In the genomic region with DNA sequence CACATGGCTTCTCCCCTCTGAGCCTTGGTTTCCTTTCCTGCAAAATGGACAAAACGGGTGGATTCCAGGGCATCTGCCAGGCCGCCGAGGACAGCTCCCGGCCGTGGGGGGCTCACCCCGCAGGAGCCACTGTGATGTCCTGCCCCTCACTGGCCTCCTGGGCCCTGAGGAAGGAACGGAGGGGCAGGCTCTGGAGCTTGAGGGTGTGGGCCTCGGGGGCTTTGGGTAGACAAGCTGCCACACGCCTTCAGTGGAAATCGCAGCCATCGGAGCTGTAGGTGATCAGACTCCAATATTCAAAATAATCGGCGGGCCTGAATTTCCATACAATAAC, we compare ENCODE assay signal across 8 cellular contexts. TPM values are rescaled to one million over a fixed set of nuclear protein-coding genes. Genes with fewer than 3 reads are reported as not detected.
DNase-seq lines count a peak whose midpoint lies in the region; ATAC-seq lines count a peak whose summit lies in the region.

No MANE protein-coding gene starts in this region.

- intact Hi-C loops in aorta (cut with DNase I): loop anchor here in 1 of 2 donors (2.0 kb wide), 1 partner anchor 97 kb away; no protein-coding TSS in a partner anchor

- H3K9ac ChIP-seq in NT2/D1 (ENCODE audit: insufficient read length, low read depth) (peak overlapping the region; percentile 87), duodenal mucosa (ENCODE audit: low read depth in 1 of 2, low read length in 2 of 2) (peak overlapping the region; percentile 6 to 39), muscle layer of colon (ENCODE audit: low read length) (no peak overlapping the region)

- H3K36me3 ChIP-seq in NT2/D1 (ENCODE audit: insufficient read depth, insufficient read length, low read length) (no peaks in the 10 kb centered on the region), duodenal mucosa (ENCODE audit: control insufficient read depth in 1 of 2, insufficient read depth in 2 of 2, low read length in 2 of 2) (no peaks in the 10 kb centered on the region), muscle layer of colon (ENCODE audit: insufficient read depth, low read length) (no peaks in the 10 kb centered on the region), aorta (ENCODE audit: control insufficient read depth in 1 of 2, insufficient read depth in 2 of 2, low read length in 1 of 2) (no peaks in the 10 kb centered on the region)

- DNase-seq in NT2/D1 (ENCODE audit: low read depth, low spot score) (no peak), aorta (no peak), G401 (ENCODE audit: low spot score) (no peak)

- H3K4me1 ChIP-seq in NT2/D1 (ENCODE audit: insufficient read depth, insufficient read length) (peaks cover 36% of the 10 kb centered on the region), duodenal mucosa (ENCODE audit: control insufficient read depth in 1 of 2, insufficient read depth in 2 of 2, low read length in 2 of 2) (peaks cover 15 to 28% of the 10 kb centered on the region in 2 donors), muscle layer of colon (ENCODE audit: insufficient read depth, low read length) (peaks cover 22% of the 10 kb centered on the region), aorta (ENCODE audit: control insufficient read depth in 1 of 2, insufficient read depth in 2 of 2, low read length in 2 of 2) (no peaks in the 10 kb centered on the region)

- H3K27ac ChIP-seq in duodenal mucosa (ENCODE audit: low read depth, low read length) (peak overlapping the region; percentile 81), muscle layer of colon (ENCODE audit: low read depth, low read length) (peak overlapping the region; percentile 92), temporal lobe (ENCODE audit: low read depth, low read length) (peak overlapping the region; percentile 2), aorta (ENCODE audit: low read depth in 1 of 2, low read length in 2 of 2) (no peak overlapping the region)

- H3K27me3 ChIP-seq in NT2/D1 (ENCODE audit: insufficient read depth, insufficient read length) (no peaks in the 10 kb centered on the region), duodenal mucosa (ENCODE audit: control insufficient read depth in 1 of 2, insufficient read depth in 2 of 2, low read length in 2 of 2) (no peaks in the 10 kb centered on the region), muscle layer of colon (ENCODE audit: control insufficient read depth in 1 of 2, insufficient read depth in 2 of 2, low read length in 2 of 2) (peaks cover 0 to 20% of the 10 kb centered on the region in 2 donors), aorta (ENCODE audit: control insufficient read depth in 1 of 2, insufficient read depth in 2 of 2, low read length in 1 of 2) (no peaks in the 10 kb centered on the region)

- H3K4me3 ChIP-seq in NT2/D1 (ENCODE audit: insufficient read length, low read depth): peak overlapping the region; percentile 6
- H3K4me3 ChIP-seq in duodenal mucosa (ENCODE audit: low read depth in 1 of 2, low read length in 2 of 2): no peak overlapping the region
- peak overlapping the region in 1 of 2 donors; percentile 35 for H3K4me3 ChIP-seq in muscle layer of colon (ENCODE audit: low read depth in 1 of 2, low read length in 2 of 2)
- H3K4me3 ChIP-seq in aorta (ENCODE audit: low read length in 2 of 2): no peak overlapping the region

- H3K9me3 ChIP-seq in NT2/D1 (ENCODE audit: insufficient read depth, low read length): no peaks in the 10 kb centered on the region
- no peaks in the 10 kb centered on the region for H3K9me3 ChIP-seq in duodenal mucosa (ENCODE audit: control insufficient read depth in 1 of 2, low read length in 2 of 2)
- H3K9me3 ChIP-seq in muscle layer of colon (ENCODE audit: low read length): no peaks in the 10 kb centered on the region
- no peaks in the 10 kb centered on the region for H3K9me3 ChIP-seq in aorta (ENCODE audit: control insufficient read depth, low read length)

- ATAC-seq in aorta (ENCODE audit: low FRiP score) (no peak), HG02981 (IDR thresholded peaks at IDR 0.05; ENCODE audit: unreplicated experiment) (no peak), GM21529 (IDR thresholded peaks at IDR 0.05; ENCODE audit: unreplicated experiment) (no peak)

- 76 to 84% methylated on average over 13 of the region's 13 CpGs for WGBS in aorta, 2 donors

- in situ Hi-C loops in G401 (cut with HindIII; ENCODE audit: low sequenced_read_pairs): no loop called here

RNA-seq across cellular contexts. Expression of a gene that starts 32.2 kb away (rescaled TPM):
- total RNA-seq in temporal lobe (24.6 TPM), aorta (10 to 100 TPM; 24.1 to 38.0 TPM)
- 10 to 100 TPM; 36.9 to 49.9 TPM for polyA plus RNA-seq in aorta
- total RNA-seq in G401 (2014; rRNA removed; shearing (Covaris generic)): 93.7 and 104 TPM in 2 replicates

Comparison
In these comparisons a context has a peak if more than half of its experiments do, and no peak if none do; other contexts are left out.
1. H3K27ac ChIP-seq: peak in duodenal mucosa (single experiment), muscle layer of colon (single experiment) and temporal lobe (single experiment); none in aorta (0 of 2).